1 cellular context compared by ENCODE assay signal in genomic region chr5:29983528-29984152, GRCh38.
TF ChIP-seq lines count a peak whose summit lies in the region.

No MANE protein-coding gene starts in this region.

TF ChIP-seq in GM23338, 12 proteins besides CTCF, POLR2A, EP300 and RAD21 (continued from another document):
- TF ChIP-seq, protein P1, sequence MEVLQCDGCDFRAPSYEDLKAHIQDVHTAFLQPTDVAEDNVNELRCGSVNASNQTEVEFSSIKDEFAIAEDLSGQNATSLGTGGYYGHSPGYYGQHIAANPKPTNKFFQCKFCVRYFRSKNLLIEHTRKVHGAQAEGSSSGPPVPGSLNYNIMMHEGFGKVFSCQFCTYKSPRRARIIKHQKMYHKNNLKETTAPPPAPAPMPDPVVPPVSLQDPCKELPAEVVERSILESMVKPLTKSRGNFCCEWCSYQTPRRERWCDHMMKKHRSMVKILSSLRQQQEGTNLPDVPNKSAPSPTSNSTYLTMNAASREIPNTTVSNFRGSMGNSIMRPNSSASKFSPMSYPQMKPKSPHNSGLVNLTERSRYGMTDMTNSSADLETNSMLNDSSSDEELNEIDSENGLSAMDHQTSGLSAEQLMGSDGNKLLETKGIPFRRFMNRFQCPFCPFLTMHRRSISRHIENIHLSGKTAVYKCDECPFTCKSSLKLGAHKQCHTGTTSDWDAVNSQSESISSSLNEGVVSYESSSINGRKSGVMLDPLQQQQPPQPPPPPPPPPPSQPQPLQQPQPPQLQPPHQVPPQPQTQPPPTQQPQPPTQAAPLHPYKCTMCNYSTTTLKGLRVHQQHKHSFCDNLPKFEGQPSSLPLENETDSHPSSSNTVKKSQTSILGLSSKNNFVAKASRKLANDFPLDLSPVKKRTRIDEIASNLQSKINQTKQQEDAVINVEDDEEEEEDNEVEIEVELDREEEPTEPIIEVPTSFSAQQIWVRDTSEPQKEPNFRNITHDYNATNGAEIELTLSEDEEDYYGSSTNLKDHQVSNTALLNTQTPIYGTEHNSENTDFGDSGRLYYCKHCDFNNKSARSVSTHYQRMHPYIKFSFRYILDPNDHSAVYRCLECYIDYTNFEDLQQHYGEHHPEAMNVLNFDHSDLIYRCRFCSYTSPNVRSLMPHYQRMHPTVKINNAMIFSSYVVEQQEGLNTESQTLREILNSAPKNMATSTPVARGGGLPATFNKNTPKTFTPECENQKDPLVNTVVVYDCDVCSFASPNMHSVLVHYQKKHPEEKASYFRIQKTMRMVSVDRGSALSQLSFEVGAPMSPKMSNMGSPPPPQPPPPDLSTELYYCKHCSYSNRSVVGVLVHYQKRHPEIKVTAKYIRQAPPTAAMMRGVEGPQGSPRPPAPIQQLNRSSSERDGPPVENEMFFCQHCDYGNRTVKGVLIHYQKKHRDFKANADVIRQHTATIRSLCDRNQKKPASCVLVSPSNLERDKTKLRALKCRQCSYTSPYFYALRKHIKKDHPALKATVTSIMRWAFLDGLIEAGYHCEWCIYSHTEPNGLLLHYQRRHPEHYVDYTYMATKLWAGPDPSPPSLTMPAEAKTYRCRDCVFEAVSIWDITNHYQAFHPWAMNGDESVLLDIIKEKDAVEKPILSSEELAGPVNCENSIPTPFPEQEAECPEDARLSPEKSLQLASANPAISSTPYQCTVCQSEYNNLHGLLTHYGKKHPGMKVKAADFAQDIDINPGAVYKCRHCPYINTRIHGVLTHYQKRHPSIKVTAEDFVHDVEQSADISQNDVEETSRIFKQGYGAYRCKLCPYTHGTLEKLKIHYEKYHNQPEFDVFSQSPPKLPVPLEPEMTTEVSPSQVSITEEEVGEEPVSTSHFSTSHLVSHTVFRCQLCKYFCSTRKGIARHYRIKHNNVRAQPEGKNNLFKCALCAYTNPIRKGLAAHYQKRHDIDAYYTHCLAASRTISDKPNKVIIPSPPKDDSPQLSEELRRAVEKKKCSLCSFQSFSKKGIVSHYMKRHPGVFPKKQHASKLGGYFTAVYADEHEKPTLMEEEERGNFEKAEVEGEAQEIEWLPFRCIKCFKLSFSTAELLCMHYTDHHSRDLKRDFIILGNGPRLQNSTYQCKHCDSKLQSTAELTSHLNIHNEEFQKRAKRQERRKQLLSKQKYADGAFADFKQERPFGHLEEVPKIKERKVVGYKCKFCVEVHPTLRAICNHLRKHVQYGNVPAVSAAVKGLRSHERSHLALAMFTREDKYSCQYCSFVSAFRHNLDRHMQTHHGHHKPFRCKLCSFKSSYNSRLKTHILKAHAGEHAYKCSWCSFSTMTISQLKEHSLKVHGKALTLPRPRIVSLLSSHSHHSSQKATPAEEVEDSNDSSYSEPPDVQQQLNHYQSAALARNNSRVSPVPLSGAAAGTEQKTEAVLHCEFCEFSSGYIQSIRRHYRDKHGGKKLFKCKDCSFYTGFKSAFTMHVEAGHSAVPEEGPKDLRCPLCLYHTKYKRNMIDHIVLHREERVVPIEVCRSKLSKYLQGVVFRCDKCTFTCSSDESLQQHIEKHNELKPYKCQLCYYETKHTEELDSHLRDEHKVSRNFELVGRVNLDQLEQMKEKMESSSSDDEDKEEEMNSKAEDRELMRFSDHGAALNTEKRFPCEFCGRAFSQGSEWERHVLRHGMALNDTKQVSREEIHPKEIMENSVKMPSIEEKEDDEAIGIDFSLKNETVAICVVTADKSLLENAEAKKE (CRISPR knock-in tag; IDR thresholded peaks at IDR 0.05): no peak
- TF ChIP-seq, protein P2, sequence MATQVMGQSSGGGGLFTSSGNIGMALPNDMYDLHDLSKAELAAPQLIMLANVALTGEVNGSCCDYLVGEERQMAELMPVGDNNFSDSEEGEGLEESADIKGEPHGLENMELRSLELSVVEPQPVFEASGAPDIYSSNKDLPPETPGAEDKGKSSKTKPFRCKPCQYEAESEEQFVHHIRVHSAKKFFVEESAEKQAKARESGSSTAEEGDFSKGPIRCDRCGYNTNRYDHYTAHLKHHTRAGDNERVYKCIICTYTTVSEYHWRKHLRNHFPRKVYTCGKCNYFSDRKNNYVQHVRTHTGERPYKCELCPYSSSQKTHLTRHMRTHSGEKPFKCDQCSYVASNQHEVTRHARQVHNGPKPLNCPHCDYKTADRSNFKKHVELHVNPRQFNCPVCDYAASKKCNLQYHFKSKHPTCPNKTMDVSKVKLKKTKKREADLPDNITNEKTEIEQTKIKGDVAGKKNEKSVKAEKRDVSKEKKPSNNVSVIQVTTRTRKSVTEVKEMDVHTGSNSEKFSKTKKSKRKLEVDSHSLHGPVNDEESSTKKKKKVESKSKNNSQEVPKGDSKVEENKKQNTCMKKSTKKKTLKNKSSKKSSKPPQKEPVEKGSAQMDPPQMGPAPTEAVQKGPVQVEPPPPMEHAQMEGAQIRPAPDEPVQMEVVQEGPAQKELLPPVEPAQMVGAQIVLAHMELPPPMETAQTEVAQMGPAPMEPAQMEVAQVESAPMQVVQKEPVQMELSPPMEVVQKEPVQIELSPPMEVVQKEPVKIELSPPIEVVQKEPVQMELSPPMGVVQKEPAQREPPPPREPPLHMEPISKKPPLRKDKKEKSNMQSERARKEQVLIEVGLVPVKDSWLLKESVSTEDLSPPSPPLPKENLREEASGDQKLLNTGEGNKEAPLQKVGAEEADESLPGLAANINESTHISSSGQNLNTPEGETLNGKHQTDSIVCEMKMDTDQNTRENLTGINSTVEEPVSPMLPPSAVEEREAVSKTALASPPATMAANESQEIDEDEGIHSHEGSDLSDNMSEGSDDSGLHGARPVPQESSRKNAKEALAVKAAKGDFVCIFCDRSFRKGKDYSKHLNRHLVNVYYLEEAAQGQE (IDR thresholded peaks at IDR 0.05; ENCODE audit: unreplicated experiment): no peak
- TF ChIP-seq NANOG (IDR thresholded peaks at IDR 0.05; ENCODE audit: borderline replicate concordance): no peak
- TF ChIP-seq, protein P3, sequence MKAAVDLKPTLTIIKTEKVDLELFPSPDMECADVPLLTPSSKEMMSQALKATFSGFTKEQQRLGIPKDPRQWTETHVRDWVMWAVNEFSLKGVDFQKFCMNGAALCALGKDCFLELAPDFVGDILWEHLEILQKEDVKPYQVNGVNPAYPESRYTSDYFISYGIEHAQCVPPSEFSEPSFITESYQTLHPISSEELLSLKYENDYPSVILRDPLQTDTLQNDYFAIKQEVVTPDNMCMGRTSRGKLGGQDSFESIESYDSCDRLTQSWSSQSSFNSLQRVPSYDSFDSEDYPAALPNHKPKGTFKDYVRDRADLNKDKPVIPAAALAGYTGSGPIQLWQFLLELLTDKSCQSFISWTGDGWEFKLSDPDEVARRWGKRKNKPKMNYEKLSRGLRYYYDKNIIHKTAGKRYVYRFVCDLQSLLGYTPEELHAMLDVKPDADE (IDR thresholded peaks at IDR 0.05): no peak
- no peak for TF ChIP-seq EZH2phosphoT487 (IDR thresholded peaks at IDR 0.05; ENCODE audit: unreplicated experiment)
- TF ChIP-seq STAT1 (IDR thresholded peaks at IDR 0.05; ENCODE audit: unreplicated experiment): no peak
- no peak for TF ChIP-seq ZNF114 (CRISPR knock-in tag; IDR thresholded peaks at IDR 0.05)
- TF ChIP-seq CREB1 (CRISPR knock-in tag; IDR thresholded peaks at IDR 0.05; ENCODE audit: low read depth): no peak
- no peak for TF ChIP-seq ZNF331 (CRISPR knock-in tag; IDR thresholded peaks at IDR 0.05; ENCODE audit: low read depth)
TF ChIP-seq in GM23338: peak in this region for 0.
